In genomic region chr1:3296858-3297257, GRCh38 we compare ENCODE assay signal across 28 cellular contexts.
"Had no signal": no experiment of that assay in that cellular context is flagged by ENCODE, and none has a peak within 500 bp of the region (broad histone marks: within the 10 kb centered on the region; RNA-seq: fewer than 3 reads in every experiment).

No MANE protein-coding gene starts in this region.

- H3K4me1 Mint-ChIP-seq: naive thymus-derived CD4-positive, alpha-beta T cell; natural killer cell; nephron; stimulated activated effector memory CD8-positive, alpha-beta T cell treated with anti-CD3 and anti-CD28 coated beads, Interleukin-12 subunit alpha, Interleukin-12 subunit beta, amount 100 ng/mL, for 72 hours; stimulated activated naive B cell treated with anti-CD40 and anti-IgM and Interleukin-4, amounts not matched to agents 10 μg/mL and 1 μg/mL and 100 μg/mL, for 72 hours had no signal

- H3K27me3 ChIP-seq: neutrophil, ovary, right lobe of liver, thyroid gland, tibial nerve, upper lobe of left lung had no signal

- H3K36me3 ChIP-seq: neutrophil, ovary, right lobe of liver, sigmoid colon, stomach, thoracic aorta, thyroid gland, tibial nerve, upper lobe of left lung, vagina had no signal

- H3K4me1 ChIP-seq: parathyroid adenoma, psoas muscle, right lobe of liver, sigmoid colon, upper lobe of left lung, vagina had no signal

- H2AFZ ChIP-seq: parathyroid adenoma had no signal

- DNase-seq: naive thymus-derived CD4-positive, alpha-beta T cell; natural killer cell; nucleus accumbens; ovary; posterior cingulate gyrus; psoas muscle; right lobe of liver; sigmoid colon; small intestine; stimulated activated CD4-positive, alpha-beta T cell treated with anti-CD3 and anti-CD28 coated beads, Interleukin-15, amount 100 ng/mL, for 24 hours; stimulated activated CD4-positive, alpha-beta T cell treated with anti-CD3 and anti-CD28 coated beads, Interleukin-2, amount 100 ng/mL, for 24 hours; stimulated activated CD4-positive, alpha-beta T cell treated with anti-CD3 and anti-CD28 coated beads, Interleukin-2, amount 100 ng/mL, for 48 hours; stimulated activated CD4-positive, alpha-beta T cell treated with anti-CD3 and anti-CD28 coated beads, Interleukin-4, amount 100 ng/mL, for 24 hours; stimulated activated naive B cell treated with anti-CD40 and anti-IgM and Interleukin-4, amounts not matched to agents 10 μg/mL and 1 μg/mL and 100 μg/mL, for 72 hours; stimulated activated naive CD4-positive, alpha-beta T cell treated with Interleukin-2 at 50 U/mL for 16 hours; stomach; thyroid gland; trophoblast cell had no signal

- H3K4me3 ChIP-seq: ovary, psoas muscle, right lobe of liver, sigmoid colon, stomach, thoracic aorta, thyroid gland, tibial nerve, upper lobe of left lung, vagina had no signal

- H3K27ac Mint-ChIP-seq: naive thymus-derived CD4-positive, alpha-beta T cell; natural killer cell; nephron; stimulated activated effector memory CD8-positive, alpha-beta T cell treated with anti-CD3 and anti-CD28 coated beads, Interleukin-12 subunit alpha, Interleukin-12 subunit beta, amount 100 ng/mL, for 72 hours; stimulated activated naive B cell treated with anti-CD40 and anti-IgM and Interleukin-4, amounts not matched to agents 10 μg/mL and 1 μg/mL and 100 μg/mL, for 72 hours; stimulated activated naive CD8-positive, alpha-beta T cell treated with anti-CD3 and anti-CD28 coated beads, Interleukin-15, Interleukin-2, amounts not matched to agents 100 ng/mL and 50 ng/mL, for 24 hours had no signal

- H3K9me3 Mint-ChIP-seq: natural killer cell; stimulated activated effector memory CD8-positive, alpha-beta T cell treated with anti-CD3 and anti-CD28 coated beads, Interleukin-12 subunit alpha, Interleukin-12 subunit beta, amount 100 ng/mL, for 72 hours; stimulated activated naive B cell treated with anti-CD40 and anti-IgM and Interleukin-4, amounts not matched to agents 10 μg/mL and 1 μg/mL and 100 μg/mL, for 72 hours; stimulated activated naive CD8-positive, alpha-beta T cell treated with anti-CD3 and anti-CD28 coated beads, Interleukin-15, Interleukin-2, amounts not matched to agents 100 ng/mL and 50 ng/mL, for 24 hours had no signal

- H3K27me3 Mint-ChIP-seq: progenitor cell of endocrine pancreas; stimulated activated naive CD8-positive, alpha-beta T cell treated with anti-CD3 and anti-CD28 coated beads, Interleukin-15, Interleukin-2, amounts not matched to agents 100 ng/mL and 50 ng/mL, for 24 hours had no signal

- H3K9me3 ChIP-seq: neutrophil, ovary, psoas muscle, right lobe of liver, thoracic aorta, thyroid gland, upper lobe of left lung, vagina had no signal

- H3K27ac ChIP-seq: neutrophil, ovary, parathyroid adenoma, psoas muscle, right lobe of liver, sigmoid colon, stomach, thoracic aorta, thyroid gland, tibial nerve, upper lobe of left lung, vagina had no signal

- H3K79me2 ChIP-seq: parathyroid adenoma had no signal

- H3K4me3 Mint-ChIP-seq: naive thymus-derived CD4-positive, alpha-beta T cell; natural killer cell; nephron; stimulated activated effector memory CD8-positive, alpha-beta T cell treated with anti-CD3 and anti-CD28 coated beads, Interleukin-12 subunit alpha, Interleukin-12 subunit beta, amount 100 ng/mL, for 72 hours; stimulated activated naive B cell treated with anti-CD40 and anti-IgM and Interleukin-4, amounts not matched to agents 10 μg/mL and 1 μg/mL and 100 μg/mL, for 72 hours; stimulated activated naive CD8-positive, alpha-beta T cell treated with anti-CD3 and anti-CD28 coated beads, Interleukin-15, Interleukin-2, amounts not matched to agents 100 ng/mL and 50 ng/mL, for 24 hours had no signal

- H3K36me3 Mint-ChIP-seq: naive thymus-derived CD4-positive, alpha-beta T cell; natural killer cell; stimulated activated effector memory CD8-positive, alpha-beta T cell treated with anti-CD3 and anti-CD28 coated beads, Interleukin-12 subunit alpha, Interleukin-12 subunit beta, amount 100 ng/mL, for 72 hours; stimulated activated naive B cell treated with anti-CD40 and anti-IgM and Interleukin-4, amounts not matched to agents 10 μg/mL and 1 μg/mL and 100 μg/mL, for 72 hours had no signal
